In genomic region chr2:197108758-197109157, GRCh38 we compare ENCODE assay signal across 11 cellular contexts.
DNase-seq lines count a peak whose midpoint lies in the region; ATAC-seq, FAIRE-seq and TF ChIP-seq lines count a peak whose summit lies in the region.
"Had no signal": no experiment of that assay in that cellular context is flagged by ENCODE, and none has a peak within 500 bp of the region (broad histone marks: within the 10 kb centered on the region; RNA-seq: fewer than 3 reads in every experiment).

No MANE protein-coding gene starts in this region.

- in situ Hi-C loops in brain microvascular endothelial cell (cut with HindIII; ENCODE audit: low pct_ligation_motif_present, low sequenced_read_pairs): no loop called here

- no peaks in the 10 kb centered on the region for H3K27me3 Mint-ChIP-seq in activated T-helper 2 cell treated with anti-CD3 and anti-CD28 coated beads, Interferon-gamma antibody, Interleukin-2, Interleukin-4, amounts not matched to agents 10 μg/mL and 5 μg/mL and 100 μg/mL, durations not matched to agents 14 hours and 24 hours and 36 hours (ENCODE audit: low read depth)

- peak; percentile 61 for DNase-seq in H54 (ENCODE audit: insufficient read length, low spot score)
- DNase-seq in brain microvascular endothelial cell: peak; percentile 94
- DNase-seq in left kidney (ENCODE audit: low read depth, low spot score): peak; percentile 41
- DNase-seq in stromal cell of bone marrow (ENCODE audit: low read depth): peak; percentile 78
- no peak for DNase-seq in activated T-helper 2 cell treated with anti-CD3 and anti-CD28 coated beads, Interferon-gamma antibody, Interleukin-2, Interleukin-4, amounts not matched to agents 10 μg/mL and 5 μg/mL and 100 μg/mL, durations not matched to agents 14 hours and 24 hours and 36 hours (ENCODE audit: low spot score)
- DNase-seq: activated naive CD4-positive, alpha-beta T cell treated with anti-CD3 and anti-CD28 coated beads, Interleukin-2, amount 50 U/mL, for 16 hours; stimulated activated CD4-positive, alpha-beta T cell treated with anti-CD3 and anti-CD28 coated beads, Interleukin-2, amount 100 ng/mL, for 24 hours had no signal

- H3K9me3 Mint-ChIP-seq in activated T-helper 2 cell treated with anti-CD3 and anti-CD28 coated beads, Interferon-gamma antibody, Interleukin-2, Interleukin-4, amounts not matched to agents 10 μg/mL and 5 μg/mL and 100 μg/mL, durations not matched to agents 14 hours and 24 hours and 36 hours: no peaks in the 10 kb centered on the region

- no peak overlapping the region for H3K27ac Mint-ChIP-seq in activated T-helper 2 cell treated with anti-CD3 and anti-CD28 coated beads, Interferon-gamma antibody, Interleukin-2, Interleukin-4, amounts not matched to agents 10 μg/mL and 5 μg/mL and 100 μg/mL, durations not matched to agents 14 hours and 24 hours and 36 hours

- intact Hi-C loops in activated T-helper 2 cell treated with anti-CD3 and anti-CD28 coated beads, Interferon-gamma antibody, Interleukin-2, Interleukin-4, amounts not matched to agents 10 μg/mL and 5 μg/mL and 100 μg/mL, durations not matched to agents 14 hours and 24 hours and 36 hours (cut with micrococcal nuclease): no loop called here

- FAIRE-seq in H54 (lab: Jason Lieb, UNC): peak; percentile 99

- no peak overlapping the region for H3K4me3 ChIP-seq in brain microvascular endothelial cell (ENCODE audit: low read depth, low read length)
- H3K4me3 ChIP-seq: HAP-1 had no signal

- no peak overlapping the region for H3K4me3 Mint-ChIP-seq in activated T-helper 2 cell treated with anti-CD3 and anti-CD28 coated beads, Interferon-gamma antibody, Interleukin-2, Interleukin-4, amounts not matched to agents 10 μg/mL and 5 μg/mL and 100 μg/mL, durations not matched to agents 14 hours and 24 hours and 36 hours (ENCODE audit: low read depth)

- H3K27ac ChIP-seq in brain microvascular endothelial cell: peak overlapping the region; percentile 85

- no peak for ATAC-seq in HG02588 (IDR thresholded peaks at IDR 0.05; ENCODE audit: unreplicated experiment)
- ATAC-seq in HG02870 (IDR thresholded peaks at IDR 0.05; ENCODE audit: unreplicated experiment): no peak
- no peak for ATAC-seq in HG03565 (IDR thresholded peaks at IDR 0.05; ENCODE audit: unreplicated experiment)

- TF ChIP-seq CTCF in brain microvascular endothelial cell (IDR thresholded peaks at IDR 0.05; ENCODE audit: low read depth, low read length, missing control alignments): no peak

- H3K36me3 ChIP-seq in brain microvascular endothelial cell (replicated peaks): no peaks in the 10 kb centered on the region
- H3K36me3 ChIP-seq: HAP-1 had no signal

- H3K27me3 ChIP-seq in brain microvascular endothelial cell (replicated peaks): no peaks in the 10 kb centered on the region

- peaks cover 9% of the 10 kb centered on the region for H3K4me1 Mint-ChIP-seq in activated T-helper 2 cell treated with anti-CD3 and anti-CD28 coated beads, Interferon-gamma antibody, Interleukin-2, Interleukin-4, amounts not matched to agents 10 μg/mL and 5 μg/mL and 100 μg/mL, durations not matched to agents 14 hours and 24 hours and 36 hours (ENCODE audit: low read depth)

- TF ChIP-seq POLR2A in H54 (IDR thresholded peaks at IDR 0.05; ENCODE audit: low read depth, low read length): no peak

- peaks cover 41% of the 10 kb centered on the region for H3K36me3 Mint-ChIP-seq in activated T-helper 2 cell treated with anti-CD3 and anti-CD28 coated beads, Interferon-gamma antibody, Interleukin-2, Interleukin-4, amounts not matched to agents 10 μg/mL and 5 μg/mL and 100 μg/mL, durations not matched to agents 14 hours and 24 hours and 36 hours (ENCODE audit: low read depth)
